28 cellular contexts compared by ENCODE assay signal in genomic region chr5:78589928-78590327, GRCh38.
"Had no signal": no experiment of that assay in that cellular context is flagged by ENCODE, and none has a peak within 500 bp of the region (broad histone marks: within the 10 kb centered on the region; RNA-seq: fewer than 3 reads in every experiment).

No MANE protein-coding gene starts in this region.

- H3K27me3 ChIP-seq: colonic mucosa, left lung, pancreas, spleen, testis, transverse colon had no signal

- H3K4me3 ChIP-seq: colonic mucosa, left lung, lower lobe of right lung, mucosa of descending colon, pancreas, psoas muscle, spleen, testis, transverse colon had no signal

- H3K27ac ChIP-seq: colonic mucosa, left lung, lower lobe of right lung, pancreas, psoas muscle, spleen, testis had no signal

- H3K36me3 Mint-ChIP-seq: activated CD4-positive, alpha-beta memory T cell treated with anti-CD3 and anti-CD28 coated beads for 36 hours; activated naive CD4-positive, alpha-beta T cell treated with anti-CD3 and anti-CD28 coated beads, Interleukin-2, amount 10 ng/mL, durations not matched to agents 7 days and 5 days; activated naive CD8-positive, alpha-beta T cell treated with anti-CD3 and anti-CD28 coated beads, Interleukin-2, amount 10 ng/mL, durations not matched to agents 7 days and 5 days had no signal

- H3K27ac Mint-ChIP-seq: activated CD4-positive, alpha-beta memory T cell treated with anti-CD3 and anti-CD28 coated beads for 36 hours; activated CD4-positive, alpha-beta T cell treated with anti-CD3 and anti-CD28 coated beads, Interleukin-2, amount 10 ng/mL, durations not matched to agents 24 days and 14 days; activated naive CD4-positive, alpha-beta T cell treated with anti-CD3 and anti-CD28 coated beads, Interleukin-2, amount 10 ng/mL, durations not matched to agents 7 days and 5 days; activated naive CD8-positive, alpha-beta T cell treated with anti-CD3 and anti-CD28 coated beads, Interleukin-2, amount 10 ng/mL, durations not matched to agents 7 days and 5 days; activated T-helper 1 cell treated with anti-CD3 and anti-CD28 coated beads, Interleukin-12 subunit alpha, Interleukin-12 subunit beta, Interleukin-2, Interleukin-4 antibody, amounts not matched to agents 30 ng/mL and 10 ng/mL and 1 ng/mL, durations not matched to agents 14 hours and 24 hours and 36 hours; effector memory CD8-positive, alpha-beta T cell; T-helper 1 cell treated with Interleukin-12 subunit alpha and Interleukin-12 subunit beta and Interleukin-4 antibody, amounts not matched to agents 30 μg/mL and 1 μg/mL, for 36 hours had no signal

- H3K4me3 Mint-ChIP-seq: activated CD4-positive, alpha-beta memory T cell treated with anti-CD3 and anti-CD28 coated beads for 36 hours; activated CD4-positive, alpha-beta T cell treated with anti-CD3 and anti-CD28 coated beads, Interleukin-2, amount 10 ng/mL, durations not matched to agents 24 days and 14 days; activated naive CD4-positive, alpha-beta T cell treated with anti-CD3 and anti-CD28 coated beads, Interleukin-2, amount 10 ng/mL, durations not matched to agents 7 days and 5 days; activated naive CD8-positive, alpha-beta T cell treated with anti-CD3 and anti-CD28 coated beads, Interleukin-2, amount 10 ng/mL, durations not matched to agents 7 days and 5 days; activated T-helper 1 cell treated with anti-CD3 and anti-CD28 coated beads, Interleukin-12 subunit alpha, Interleukin-12 subunit beta, Interleukin-2, Interleukin-4 antibody, amounts not matched to agents 30 ng/mL and 10 ng/mL and 1 ng/mL, durations not matched to agents 14 hours and 24 hours and 36 hours; effector memory CD8-positive, alpha-beta T cell; neural crest cell; T-helper 1 cell treated with Interleukin-12 subunit alpha and Interleukin-12 subunit beta and Interleukin-4 antibody, amounts not matched to agents 30 μg/mL and 1 μg/mL, for 36 hours had no signal

- H3K9me3 Mint-ChIP-seq: activated CD4-positive, alpha-beta memory T cell treated with anti-CD3 and anti-CD28 coated beads for 36 hours; activated naive CD4-positive, alpha-beta T cell treated with anti-CD3 and anti-CD28 coated beads, Interleukin-2, amount 10 ng/mL, durations not matched to agents 7 days and 5 days; effector memory CD8-positive, alpha-beta T cell; T-helper 1 cell treated with Interleukin-12 subunit alpha and Interleukin-12 subunit beta and Interleukin-4 antibody, amounts not matched to agents 30 μg/mL and 1 μg/mL, for 36 hours had no signal

- H3K9me3 ChIP-seq: colonic mucosa, left lung, lower lobe of right lung, mucosa of descending colon, pancreas, psoas muscle, spleen, testis, transverse colon had no signal

- H3K36me3 ChIP-seq: colonic mucosa, left lung, lower lobe of right lung, pancreas, spleen, transverse colon had no signal

- H3K4me1 Mint-ChIP-seq: activated CD4-positive, alpha-beta T cell treated with anti-CD3 and anti-CD28 coated beads, Interleukin-2, amount 10 ng/mL, durations not matched to agents 24 days and 14 days; activated naive CD4-positive, alpha-beta T cell treated with anti-CD3 and anti-CD28 coated beads, Interleukin-2, amount 10 ng/mL, durations not matched to agents 7 days and 5 days had no signal

- ATAC-seq: effector memory CD8-positive, alpha-beta T cell; left lung; lower lobe of right lung; mucosa of descending colon; pancreas; psoas muscle had no signal

- DNase-seq: activated CD4-positive, alpha-beta memory T cell treated with anti-CD3 and anti-CD28 coated beads for 36 hours; activated CD4-positive, alpha-beta T cell treated with anti-CD3 and anti-CD28 coated beads, Interleukin-2, amount 10 ng/mL, durations not matched to agents 24 days and 14 days; activated CD4-positive, CD25-positive, alpha-beta regulatory T cell treated with anti-CD3 and anti-CD28 coated beads, Interleukin-2, amount 50 U/mL, for 72 hours; activated CD8-positive, alpha-beta memory T cell treated with anti-CD3 and anti-CD28 coated beads, Interleukin-2, amount 50 U/mL, for 4 hours; activated gamma-delta T cell; activated naive CD4-positive, alpha-beta T cell treated with anti-CD3 and anti-CD28 coated beads, Interleukin-2, amount 10 ng/mL, durations not matched to agents 7 days and 5 days; activated naive CD8-positive, alpha-beta T cell treated with anti-CD3 and anti-CD28 coated beads, Interleukin-2, amount 10 ng/mL, durations not matched to agents 7 days and 5 days; activated T-cell treated with anti-CD3 and anti-CD28 coated beads, Interleukin-2, amount 50 U/mL, for 1 hour; amygdala; colonic mucosa; effector memory CD8-positive, alpha-beta T cell; erythroblast; foreskin melanocyte; left lung; lower lobe of right lung; mucosa of descending colon; nucleus accumbens; pancreas; psoas muscle; spleen; stimulated activated naive CD4-positive, alpha-beta T cell treated with Interleukin-2 at 50 U/mL for 16 hours; SW 1271; T-helper 9 cell; testis; transverse colon had no signal
